In the genomic region with DNA sequence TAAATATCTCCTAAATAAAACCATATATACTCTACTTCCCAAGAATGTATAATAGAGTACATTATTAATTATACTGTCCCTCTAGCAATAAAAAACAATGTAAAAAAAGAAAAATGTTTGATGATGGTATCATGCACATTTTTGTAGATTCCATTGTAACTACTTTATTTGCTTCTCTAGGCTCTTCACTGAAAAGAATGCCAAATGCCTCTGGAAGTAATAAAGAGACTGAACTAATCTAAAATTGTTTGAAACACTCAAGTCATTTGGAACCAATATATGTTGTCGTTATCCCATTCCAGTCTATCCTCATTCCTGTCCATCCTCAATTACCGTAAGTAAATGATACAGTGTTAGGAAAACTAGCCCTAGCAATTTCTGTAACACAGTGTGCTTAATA, we compare ENCODE assay signal across 22 cellular contexts.
"Had no signal": no experiment of that assay in that cellular context is flagged by ENCODE, and none has a peak within 500 bp of the region (broad histone marks: within the 10 kb centered on the region; RNA-seq: fewer than 3 reads in every experiment).

No MANE protein-coding gene starts in this region.

- H3K36me3 ChIP-seq: brain microvascular endothelial cell, WERI-Rb-1 had no signal

- H3K27me3 ChIP-seq: brain microvascular endothelial cell had no signal

- ATAC-seq: activated CD4-positive, CD25-positive, alpha-beta regulatory T cell treated with anti-CD3 and anti-CD28 coated beads, Interleukin-2, amount 50 U/mL, for 24 hours; activated CD8-positive, alpha-beta T cell treated with anti-CD3 and anti-CD28 coated beads for 36 hours; activated T-cell treated with anti-CD3 and anti-CD28 coated beads, Interleukin-2, amount 50 U/mL, for 4 hours; activated T-helper 17 cell treated with anti-CD3 and anti-CD28 coated beads, Interleukin-2, amount 50 U/mL, for 72 hours; esophagus mucosa had no signal

- H3K27ac ChIP-seq: brain microvascular endothelial cell, WERI-Rb-1 had no signal

- DNase-seq: activated B cell treated with CpG ODN at 0.5 μM for 24 hours; activated CD4-positive, alpha-beta T cell treated with anti-CD3 and anti-CD28 coated beads for 48 hours; activated CD4-positive, alpha-beta T cell treated with anti-CD3 and anti-CD28 coated beads, Interleukin-2, amount 50 U/mL, for 1 hour; activated CD4-positive, alpha-beta T cell treated with anti-CD3 and anti-CD28 coated beads, Interleukin-2, amount 50 U/mL, for 48 hours; activated CD8-positive, alpha-beta memory T cell treated with anti-CD3 and anti-CD28 coated beads for 24 hours; activated CD8-positive, alpha-beta T cell treated with anti-CD3 and anti-CD28 coated beads for 36 hours; activated effector memory CD4-positive, alpha-beta T cell treated with Interleukin-2 at 50 U/mL for 16 hours; activated gamma-delta T cell treated with Interleukin-2 at 50 U/mL for 16 hours; activated naive CD4-positive, alpha-beta T cell treated with anti-CD3 and anti-CD28 coated beads, Interleukin-2, amount 50 U/mL, for 16 hours; activated naive CD4-positive, alpha-beta T cell treated with Interleukin-2 at 50 U/mL for 16 hours; activated T-cell treated with anti-CD3 and anti-CD28 coated beads, Interleukin-2, amount 50 U/mL, for 4 hours; amniotic stem cell; anterior cingulate cortex; brain microvascular endothelial cell; effector CD8-positive, alpha-beta T cell; head of caudate nucleus; hypothalamus; T-helper 9 cell; WERI-Rb-1 had no signal
